2 cellular contexts compared by ENCODE assay signal in the genomic region with DNA sequence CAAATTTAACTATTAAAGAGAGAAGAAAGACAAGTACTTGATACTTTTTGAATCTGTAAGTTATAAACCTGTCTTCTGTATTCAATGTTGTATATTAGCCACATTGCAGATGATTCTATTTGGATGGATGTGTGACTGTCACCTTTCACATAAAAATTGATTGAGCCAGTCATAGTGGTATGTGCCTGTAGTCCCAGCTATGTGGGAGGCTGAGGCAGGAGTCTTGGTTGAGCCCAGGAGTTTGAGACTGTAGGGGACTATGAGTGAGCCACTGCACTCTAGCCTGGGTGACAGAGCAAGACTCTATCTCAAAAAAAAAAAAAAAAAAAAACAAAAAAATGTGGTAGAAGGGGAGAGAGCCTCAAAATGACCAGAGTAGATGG.
TF ChIP-seq lines count a peak whose summit lies in the region.

No MANE protein-coding gene starts in this region.

TF ChIP-seq in liver, 16 proteins besides CTCF, POLR2A, EP300 and RAD21:
- no peak for TF ChIP-seq EGR1 (IDR thresholded peaks at IDR 0.05; ENCODE audit: low read depth in 2 of 2)
- TF ChIP-seq JUND (IDR thresholded peaks at IDR 0.05), result peak in 1 of 2 donors; percentile 3
- TF ChIP-seq RXRA (IDR thresholded peaks at IDR 0.05), result peak in 1 of 2 donors; percentile 20
- TF ChIP-seq TAF1 (conservative IDR thresholded peaks at IDR 0.05), result no peak

TF ChIP-seq in HepG2, 621 proteins besides CTCF, POLR2A, EP300 and RAD21:
- TF ChIP-seq, protein P1, sequence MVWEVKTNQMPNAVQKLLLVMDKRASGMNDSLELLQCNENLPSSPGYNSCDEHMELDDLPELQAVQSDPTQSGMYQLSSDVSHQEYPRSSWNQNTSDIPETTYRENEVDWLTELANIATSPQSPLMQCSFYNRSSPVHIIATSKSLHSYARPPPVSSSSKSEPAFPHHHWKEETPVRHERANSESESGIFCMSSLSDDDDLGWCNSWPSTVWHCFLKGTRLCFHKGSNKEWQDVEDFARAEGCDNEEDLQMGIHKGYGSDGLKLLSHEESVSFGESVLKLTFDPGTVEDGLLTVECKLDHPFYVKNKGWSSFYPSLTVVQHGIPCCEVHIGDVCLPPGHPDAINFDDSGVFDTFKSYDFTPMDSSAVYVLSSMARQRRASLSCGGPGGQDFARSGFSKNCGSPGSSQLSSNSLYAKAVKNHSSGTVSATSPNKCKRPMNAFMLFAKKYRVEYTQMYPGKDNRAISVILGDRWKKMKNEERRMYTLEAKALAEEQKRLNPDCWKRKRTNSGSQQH (CRISPR knock-in tag; IDR thresholded peaks at IDR 0.05; ENCODE audit: low read depth), result no peak
- TF ChIP-seq, protein P2, sequence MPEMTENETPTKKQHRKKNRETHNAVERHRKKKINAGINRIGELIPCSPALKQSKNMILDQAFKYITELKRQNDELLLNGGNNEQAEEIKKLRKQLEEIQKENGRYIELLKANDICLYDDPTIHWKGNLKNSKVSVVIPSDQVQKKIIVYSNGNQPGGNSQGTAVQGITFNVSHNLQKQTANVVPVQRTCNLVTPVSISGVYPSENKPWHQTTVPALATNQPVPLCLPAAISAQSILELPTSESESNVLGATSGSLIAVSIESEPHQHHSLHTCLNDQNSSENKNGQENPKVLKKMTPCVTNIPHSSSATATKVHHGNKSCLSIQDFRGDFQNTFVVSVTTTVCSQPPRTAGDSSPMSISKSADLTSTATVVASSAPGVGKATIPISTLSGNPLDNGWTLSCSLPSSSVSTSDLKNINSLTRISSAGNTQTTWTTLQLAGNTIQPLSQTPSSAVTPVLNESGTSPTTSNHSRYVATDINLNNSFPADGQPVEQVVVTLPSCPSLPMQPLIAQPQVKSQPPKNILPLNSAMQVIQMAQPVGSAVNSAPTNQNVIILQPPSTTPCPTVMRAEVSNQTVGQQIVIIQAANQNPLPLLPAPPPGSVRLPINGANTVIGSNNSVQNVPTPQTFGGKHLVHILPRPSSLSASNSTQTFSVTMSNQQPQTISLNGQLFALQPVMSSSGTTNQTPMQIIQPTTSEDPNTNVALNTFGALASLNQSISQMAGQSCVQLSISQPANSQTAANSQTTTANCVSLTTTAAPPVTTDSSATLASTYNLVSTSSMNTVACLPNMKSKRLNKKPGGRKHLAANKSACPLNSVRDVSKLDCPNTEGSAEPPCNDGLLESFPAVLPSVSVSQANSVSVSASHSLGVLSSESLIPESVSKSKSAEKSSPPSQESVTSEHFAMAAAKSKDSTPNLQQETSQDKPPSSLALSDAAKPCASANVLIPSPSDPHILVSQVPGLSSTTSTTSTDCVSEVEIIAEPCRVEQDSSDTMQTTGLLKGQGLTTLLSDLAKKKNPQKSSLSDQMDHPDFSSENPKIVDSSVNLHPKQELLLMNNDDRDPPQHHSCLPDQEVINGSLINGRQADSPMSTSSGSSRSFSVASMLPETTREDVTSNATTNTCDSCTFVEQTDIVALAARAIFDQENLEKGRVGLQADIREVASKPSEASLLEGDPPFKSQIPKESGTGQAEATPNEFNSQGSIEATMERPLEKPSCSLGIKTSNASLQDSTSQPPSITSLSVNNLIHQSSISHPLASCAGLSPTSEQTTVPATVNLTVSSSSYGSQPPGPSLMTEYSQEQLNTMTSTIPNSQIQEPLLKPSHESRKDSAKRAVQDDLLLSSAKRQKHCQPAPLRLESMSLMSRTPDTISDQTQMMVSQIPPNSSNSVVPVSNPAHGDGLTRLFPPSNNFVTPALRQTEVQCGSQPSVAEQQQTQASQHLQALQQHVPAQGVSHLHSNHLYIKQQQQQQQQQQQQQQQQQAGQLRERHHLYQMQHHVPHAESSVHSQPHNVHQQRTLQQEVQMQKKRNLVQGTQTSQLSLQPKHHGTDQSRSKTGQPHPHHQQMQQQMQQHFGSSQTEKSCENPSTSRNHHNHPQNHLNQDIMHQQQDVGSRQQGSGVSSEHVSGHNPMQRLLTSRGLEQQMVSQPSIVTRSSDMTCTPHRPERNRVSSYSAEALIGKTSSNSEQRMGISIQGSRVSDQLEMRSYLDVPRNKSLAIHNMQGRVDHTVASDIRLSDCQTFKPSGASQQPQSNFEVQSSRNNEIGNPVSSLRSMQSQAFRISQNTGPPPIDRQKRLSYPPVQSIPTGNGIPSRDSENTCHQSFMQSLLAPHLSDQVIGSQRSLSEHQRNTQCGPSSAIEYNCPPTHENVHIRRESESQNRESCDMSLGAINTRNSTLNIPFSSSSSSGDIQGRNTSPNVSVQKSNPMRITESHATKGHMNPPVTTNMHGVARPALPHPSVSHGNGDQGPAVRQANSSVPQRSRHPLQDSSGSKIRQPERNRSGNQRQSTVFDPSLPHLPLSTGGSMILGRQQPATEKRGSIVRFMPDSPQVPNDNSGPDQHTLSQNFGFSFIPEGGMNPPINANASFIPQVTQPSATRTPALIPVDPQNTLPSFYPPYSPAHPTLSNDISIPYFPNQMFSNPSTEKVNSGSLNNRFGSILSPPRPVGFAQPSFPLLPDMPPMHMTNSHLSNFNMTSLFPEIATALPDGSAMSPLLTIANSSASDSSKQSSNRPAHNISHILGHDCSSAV (CRISPR knock-in tag; IDR thresholded peaks at IDR 0.05; ENCODE audit: borderline replicate concordance), result no peak
- TF ChIP-seq ZBTB4 (CRISPR knock-in tag; IDR thresholded peaks at IDR 0.05; ENCODE audit: borderline replicate concordance) (no peak), NFAT5 (CRISPR knock-in tag; IDR thresholded peaks at IDR 0.05) (no peak), SNRNP70 (IDR thresholded peaks at IDR 0.05; ENCODE audit: low read depth, low read length) (no peak), PBX3 (CRISPR knock-in tag; IDR thresholded peaks at IDR 0.05; ENCODE audit: borderline replicate concordance) (no peak), STAG1 (CRISPR knock-in tag; IDR thresholded peaks at IDR 0.05) (no peak)
- TF ChIP-seq, protein P3, sequence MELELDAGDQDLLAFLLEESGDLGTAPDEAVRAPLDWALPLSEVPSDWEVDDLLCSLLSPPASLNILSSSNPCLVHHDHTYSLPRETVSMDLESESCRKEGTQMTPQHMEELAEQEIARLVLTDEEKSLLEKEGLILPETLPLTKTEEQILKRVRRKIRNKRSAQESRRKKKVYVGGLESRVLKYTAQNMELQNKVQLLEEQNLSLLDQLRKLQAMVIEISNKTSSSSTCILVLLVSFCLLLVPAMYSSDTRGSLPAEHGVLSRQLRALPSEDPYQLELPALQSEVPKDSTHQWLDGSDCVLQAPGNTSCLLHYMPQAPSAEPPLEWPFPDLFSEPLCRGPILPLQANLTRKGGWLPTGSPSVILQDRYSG (CRISPR knock-in tag; IDR thresholded peaks at IDR 0.05), result no peak
TF ChIP-seq in HepG2: peak in this region for 0.
